In genomic region chr11:22674470-22675426, GRCh38 we compare ENCODE assay signal across 16 cellular contexts. TPM values are rescaled to one million over a fixed set of nuclear protein-coding genes. Genes with fewer than 3 reads are reported as not detected.
DNase-seq lines count a peak whose midpoint lies in the region; ATAC-seq and TF ChIP-seq lines count a peak whose summit lies in the region.
"Had no signal": no experiment of that assay in that cellular context is flagged by ENCODE, and none has a peak within 500 bp of the region (broad histone marks: within the 10 kb centered on the region; RNA-seq: fewer than 3 reads in every experiment).

No MANE protein-coding gene starts in this region.

- H3K36me3 ChIP-seq in heart left ventricle (no peaks in the 10 kb centered on the region), right atrium auricular region (no peaks in the 10 kb centered on the region), esophagus squamous epithelium (no peaks in the 10 kb centered on the region), skeletal muscle tissue (ENCODE audit: control insufficient read depth in 3 of 3, insufficient read depth in 3 of 3, low read length in 3 of 3) (no peaks in the 10 kb centered on the region), sigmoid colon (no peaks in the 10 kb centered on the region)

- TF ChIP-seq POLR2A in heart left ventricle (IDR thresholded peaks at IDR 0.05) (no peak), esophagus squamous epithelium (IDR thresholded peaks at IDR 0.05) (no peak), sigmoid colon (IDR thresholded peaks at IDR 0.05) (no peak)

- no peak overlapping the region for H3K4me3 ChIP-seq in heart left ventricle
- no peak overlapping the region for H3K4me3 ChIP-seq in right atrium auricular region
- H3K4me3 ChIP-seq in esophagus squamous epithelium, result no peak overlapping the region
- no peak overlapping the region for H3K4me3 ChIP-seq in skeletal muscle tissue (ENCODE audit: low read length in 3 of 3)
- H3K4me3 ChIP-seq in sigmoid colon, result no peak overlapping the region

- WGBS in heart left ventricle, 4 donors, result 85 to 93% (median 89%) methylated on average over 4 of the region's 4 CpGs
- 40 to 66% methylated on average over 4 of the region's 4 CpGs for WGBS in esophagus squamous epithelium, 2 donors
- WGBS in sigmoid colon, 2 donors, result 17 to 61% methylated on average over 4 of the region's 4 CpGs

- H3K4me1 ChIP-seq in heart left ventricle (peaks cover 0 to 17% (median 0%) of the 10 kb centered on the region in 12 donors), right atrium auricular region (no peaks in the 10 kb centered on the region), esophagus squamous epithelium (peaks cover 0 to 60% (median 0%) of the 10 kb centered on the region in 3 donors), skeletal muscle tissue (ENCODE audit: control insufficient read depth in 3 of 3, insufficient read depth in 3 of 3, low read length in 3 of 3) (peaks cover 0 to 10% (median 8%) of the 10 kb centered on the region in 3 donors), sigmoid colon (no peaks in the 10 kb centered on the region)

- ATAC-seq in heart left ventricle (peak in 1 of 4 donors; percentile 24), GM19455 (IDR thresholded peaks at IDR 0.05; ENCODE audit: unreplicated experiment) (no peak)

- intact Hi-C loops in heart left ventricle (cut with DNase I), result loop anchor here in 6 of 10 donors (2.0 to 10.0 kb wide), 5 partner anchors 50 to 113 kb away; no protein-coding TSS in a partner anchor
- intact Hi-C loops in esophagus squamous epithelium (cut with DNase I), result no loop called here
- intact Hi-C loops in sigmoid colon (cut with DNase I), result no loop called here
- intact Hi-C loops in head of caudate nucleus (cut with DNase I), result loop anchor here (5.0 kb wide), 1 partner anchor 108 kb away; no protein-coding TSS in a partner anchor

- no peaks in the 10 kb centered on the region for H3K27me3 ChIP-seq in heart left ventricle
- H3K27me3 ChIP-seq in right atrium auricular region, result no peaks in the 10 kb centered on the region
- peaks cover 0 to 8% (median 0%) of the 10 kb centered on the region in 4 donors for H3K27me3 ChIP-seq in esophagus squamous epithelium
- H3K27me3 ChIP-seq in skeletal muscle tissue (ENCODE audit: control insufficient read depth in 3 of 3, insufficient read depth in 3 of 3, low read length in 3 of 3), result no peaks in the 10 kb centered on the region
- peaks cover 0 to 2% (median 0%) of the 10 kb centered on the region in 3 donors for H3K27me3 ChIP-seq in sigmoid colon

- no peaks in the 10 kb centered on the region for H3K9me3 ChIP-seq in heart left ventricle
- no peaks in the 10 kb centered on the region for H3K9me3 ChIP-seq in right atrium auricular region
- no peaks in the 10 kb centered on the region for H3K9me3 ChIP-seq in esophagus squamous epithelium
- no peaks in the 10 kb centered on the region for H3K9me3 ChIP-seq in skeletal muscle tissue (ENCODE audit: control insufficient read depth in 3 of 3, low read length in 3 of 3)
- no peaks in the 10 kb centered on the region for H3K9me3 ChIP-seq in sigmoid colon

- TF ChIP-seq CTCF in heart left ventricle (IDR thresholded peaks at IDR 0.05) (no peak), right atrium auricular region (IDR thresholded peaks at IDR 0.05) (no peak), esophagus squamous epithelium (IDR thresholded peaks at IDR 0.05) (no peak), sigmoid colon (IDR thresholded peaks at IDR 0.05) (no peak)

- TF ChIP-seq EP300 in sigmoid colon (IDR thresholded peaks at IDR 0.05), result no peak

- DNase-seq in heart left ventricle (no peak), right atrium auricular region (ENCODE audit: low spot score) (no peak), HT-29 (ENCODE audit: low spot score) (peak; percentile 93), esophagus squamous epithelium (lab: John Stamatoyannopoulos, UW) (no peak), sigmoid colon (no peak), head of caudate nucleus (no peak)
- DNase-seq: activated effector memory CD4-positive, alpha-beta T cell treated with anti-CD3 and anti-CD28 coated beads, Interleukin-2, amount 50 U/mL, for 16 hours; amygdala; CD4-positive, CD25-positive, alpha-beta regulatory T cell; foreskin melanocyte; HCEC 1CT; NCI-H1048; retina; substantia nigra had no signal

- H3K27ac ChIP-seq in heart left ventricle (peak overlapping the region in 9 of 12 donors; percentile 1 to 61 (median 33)), right atrium auricular region (peak overlapping the region in 1 of 2 donors; percentile 12), esophagus squamous epithelium (peak overlapping the region in 3 of 4 donors; percentile 5 to 44 (median 28)), skeletal muscle tissue (ENCODE audit: low read depth, low read length) (peak overlapping the region; percentile 69), sigmoid colon (no peak overlapping the region)

- H3K9ac ChIP-seq in skeletal muscle tissue (ENCODE audit: low read depth in 1 of 3, low read length in 3 of 3), result peak overlapping the region in 1 of 3 donors; percentile 58

RNA-seq across cellular contexts. Expression of gene GAS2, which starts 8.3 kb away (rescaled TPM):
- 10 to 100 TPM in 7 of 9 donors, 1 to 10 TPM in 2; 9.0 to 23.0 (median 13.1) TPM for total RNA-seq in heart left ventricle
- polyA plus RNA-seq in heart left ventricle, result 1 to 10 TPM; 2.7 to 5.0 TPM
- total RNA-seq in right atrium auricular region, result 1 to 10 TPM; 6.5 to 9.7 TPM
- 3.3 and 3.7 TPM in 2 replicates for total RNA-seq in HT-29 (2014; rRNA removed; shearing (Covaris generic))
- total RNA-seq in esophagus squamous epithelium, result 1 to 10 TPM in 3 of 4 donors, under 1 TPM in 1; 0.15 to 4.0 (median 2.5) TPM
- total RNA-seq in skeletal muscle tissue, result 42.8 TPM
- total RNA-seq in sigmoid colon, result 1 to 10 TPM; 1.1 to 4.8 (median 2.5) TPM
- polyA plus RNA-seq in sigmoid colon, result 1 to 10 TPM; 1.2 to 1.8 (median 1.5) TPM

RNA-seq across cellular contexts. Expression of gene FANCF, which starts 49.1 kb away (rescaled TPM):
- total RNA-seq in heart left ventricle (1 to 10 TPM; 4.6 to 8.6 (median 6.2) TPM), right atrium auricular region (1 to 10 TPM; 3.6 to 4.8 TPM), esophagus squamous epithelium (1 to 10 TPM; 4.4 to 9.1 (median 6.0) TPM), skeletal muscle tissue (12.5 TPM), sigmoid colon (1 to 10 TPM; 3.6 to 4.6 (median 4.5) TPM)
- polyA plus RNA-seq in heart left ventricle (1 to 10 TPM; 3.4 to 7.8 TPM), sigmoid colon (10 to 100 TPM in 2 of 3 donors, 1 to 10 TPM in 1; 7.2 to 10.4 (median 10.3) TPM)
- 21.6 and 22.9 TPM in 2 replicates for total RNA-seq in HT-29 (2014; rRNA removed; shearing (Covaris generic))

Comparison
In these comparisons a context has a peak if more than half of its experiments do, and no peak if none do; other contexts are left out.
1. H3K27ac ChIP-seq: peak in heart left ventricle (9 of 12), esophagus squamous epithelium (3 of 4) and skeletal muscle tissue (single experiment); none in sigmoid colon (0 of 4).
2. intact Hi-C loops: an anchor here in heart left ventricle (2.0 to 10.0 kb wide) and head of caudate nucleus (5.0 kb wide); none called in esophagus squamous epithelium and sigmoid colon.